Comparison of ENCODE assay signal across 24 cellular contexts in genomic region chr1:198978523-198978922, GRCh38.
"Had no signal": no experiment of that assay in that cellular context is flagged by ENCODE, and none has a peak within 500 bp of the region (broad histone marks: within the 10 kb centered on the region; RNA-seq: fewer than 3 reads in every experiment).

No MANE protein-coding gene starts in this region.

- ATAC-seq: left cardiac atrium, left ventricle myocardium superior, mucosa of descending colon, right lobe of liver had no signal

- H3K27ac Mint-ChIP-seq: nephron progenitor cell, progenitor cell of endocrine pancreas had no signal

- H3K36me3 ChIP-seq: breast epithelium, neutrophil, ovary, right lobe of liver, stomach, thyroid gland, upper lobe of left lung, vagina had no signal

- H3K27me3 ChIP-seq: breast epithelium, neutrophil, ovary, right lobe of liver, stomach, thyroid gland, upper lobe of left lung, vagina had no signal

- H3K4me3 ChIP-seq: breast epithelium, mucosa of descending colon, ovary, right lobe of liver, stomach, thyroid gland, upper lobe of left lung, vagina had no signal

- H3K4me3 Mint-ChIP-seq: activated T-cell treated with anti-CD3 and anti-CD28 coated beads, Interleukin-2, amount 50 U/mL, for 24 hours; nephron progenitor cell had no signal

- H3K9me3 Mint-ChIP-seq: activated T-cell treated with anti-CD3 and anti-CD28 coated beads, Interleukin-2, amount 50 U/mL, for 24 hours; nephron progenitor cell had no signal

- DNase-seq: activated CD4-positive, alpha-beta T cell treated with anti-CD3 and anti-CD28 coated beads for 48 hours; activated CD4-positive, alpha-beta T cell treated with anti-CD3 and anti-CD28 coated beads, Interleukin-2, amount 50 U/mL, for 48 hours; activated CD4-positive, CD25-positive, alpha-beta regulatory T cell; activated CD8-positive, alpha-beta memory T cell treated with anti-CD3 and anti-CD28 coated beads for 24 hours; activated CD8-positive, alpha-beta memory T cell treated with anti-CD3 and anti-CD28 coated beads, Interleukin-2, amount 50 U/mL, for 48 hours; activated naive CD4-positive, alpha-beta T cell treated with Interleukin-2 at 50 U/mL for 16 hours; activated T-cell treated with anti-CD3 and anti-CD28 coated beads, Interleukin-2, amount 50 U/mL, for 24 hours; central memory CD4-positive, alpha-beta T cell; head of caudate nucleus; hippocampal formation; left cardiac atrium; left ventricle myocardium superior; mucosa of descending colon; nephron progenitor cell; ovary; right lobe of liver; stimulated activated CD4-positive, alpha-beta T cell treated with anti-CD3 and anti-CD28 coated beads, Interleukin-2, amount 100 ng/mL, for 48 hours; stomach; thyroid gland; upper lobe of left lung had no signal
